In the genomic region with DNA sequence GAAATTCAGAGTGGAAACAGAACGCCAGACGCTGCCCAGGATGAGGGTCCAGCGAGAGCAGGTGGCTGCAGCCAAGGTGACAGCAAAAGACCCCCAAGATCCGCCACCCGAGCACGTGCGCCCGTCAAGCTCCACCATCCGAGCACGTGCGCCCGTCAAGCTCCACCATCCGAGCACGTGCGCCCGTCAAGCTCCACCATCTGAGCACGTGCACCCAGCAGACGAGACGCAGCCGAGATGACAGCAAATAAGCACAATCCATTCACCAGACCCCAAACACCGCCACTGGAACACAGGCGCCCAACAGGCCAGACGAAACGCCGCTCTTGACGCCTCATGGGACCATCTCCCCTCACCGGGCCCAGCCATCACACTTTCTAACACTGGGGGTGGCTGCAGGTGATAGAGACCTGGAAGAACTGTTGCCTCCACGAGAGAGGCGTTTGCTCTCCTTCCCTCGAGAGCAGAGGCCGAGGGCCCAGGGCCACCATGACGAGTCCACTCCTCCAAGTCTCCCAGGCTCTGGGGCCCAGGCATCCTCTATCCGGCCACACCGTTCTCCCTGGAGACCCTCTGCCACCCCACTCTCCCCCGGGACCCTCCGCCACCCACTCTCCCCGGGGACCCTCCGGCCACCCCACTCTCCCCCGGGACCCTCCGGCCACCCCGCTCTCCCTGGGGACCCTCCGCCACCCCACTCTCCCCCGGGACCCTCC, we compare ENCODE assay signal across 18 cellular contexts.
"Had no signal": no experiment of that assay in that cellular context is flagged by ENCODE, and none has a peak within 500 bp of the region (broad histone marks: within the 10 kb centered on the region; RNA-seq: fewer than 3 reads in every experiment).

No MANE protein-coding gene starts in this region.

- H3K27ac ChIP-seq: body of pancreas, cardiac muscle cell, transverse colon, uterus had no signal

- H3K36me3 ChIP-seq: cardiac muscle cell, transverse colon, uterus had no signal

- DNase-seq: activated B cell treated with CpG ODN at 0.5 μM for 24 hours; activated CD4-positive, alpha-beta memory T cell treated with anti-CD3 and anti-CD28 coated beads for 36 hours; activated CD4-positive, alpha-beta T cell treated with anti-CD3 and anti-CD28 coated beads for 4 hours; activated gamma-delta T cell; activated naive CD4-positive, alpha-beta T cell treated with anti-CD3 and anti-CD28 coated beads, Interleukin-2, amount 50 U/mL, for 16 hours; activated naive CD8-positive, alpha-beta T cell treated with anti-CD3 and anti-CD28 coated beads, Interleukin-2, amount 50 U/mL, for 24 hours; activated T-cell treated with anti-CD3 and anti-CD28 coated beads, Interleukin-2, amount 50 U/mL, for 48 hours; anterior cingulate cortex; body of pancreas; effector CD8-positive, alpha-beta T cell; foreskin melanocyte; left colon; naive thymus-derived CD8-positive, alpha-beta T cell; stimulated activated CD4-positive, alpha-beta T cell treated with anti-CD3 and anti-CD28 coated beads, Interleukin-1b, Interleukin-23, amount 100 ng/mL, for 48 hours; transverse colon; uterus had no signal

- H3K9me3 ChIP-seq: body of pancreas, transverse colon, uterus had no signal

- H3K4me3 ChIP-seq: body of pancreas, cardiac muscle cell, transverse colon, uterus had no signal

- ATAC-seq: activated naive CD8-positive, alpha-beta T cell treated with anti-CD3 and anti-CD28 coated beads, Interleukin-2, amount 50 U/mL, for 24 hours; body of pancreas; esophagus mucosa; left colon; naive thymus-derived CD8-positive, alpha-beta T cell had no signal

- H3K4me1 ChIP-seq: body of pancreas, transverse colon, uterus had no signal
